In the genomic region with DNA sequence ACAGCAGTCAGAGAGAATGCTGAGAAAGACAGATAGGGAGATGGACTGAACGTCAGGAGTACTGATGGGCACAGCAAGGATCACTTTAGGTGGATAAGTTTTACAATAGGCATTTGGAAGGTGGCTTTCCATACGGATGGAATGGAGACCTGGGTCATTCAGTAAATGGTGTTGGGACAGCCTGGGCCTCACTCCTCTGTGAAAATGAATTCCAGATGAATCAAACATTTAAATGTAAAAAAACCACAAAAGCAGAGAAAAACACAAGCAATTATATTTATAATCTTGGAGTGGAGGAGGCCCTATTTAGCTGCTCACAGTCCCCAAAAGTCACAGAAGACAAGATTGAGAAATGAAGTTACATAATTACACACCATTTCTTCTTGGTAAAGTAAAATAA, we compare ENCODE assay signal across 22 cellular contexts. TPM values are rescaled to one million over a fixed set of nuclear protein-coding genes. Genes with fewer than 3 reads are reported as not detected.
DNase-seq lines count a peak whose midpoint lies in the region; ATAC-seq, FAIRE-seq and TF ChIP-seq lines count a peak whose summit lies in the region.
"Had no signal": no experiment of that assay in that cellular context is flagged by ENCODE, and none has a peak within 500 bp of the region (broad histone marks: within the 10 kb centered on the region; RNA-seq: fewer than 3 reads in every experiment).

No MANE protein-coding gene starts in this region.

- ATAC-seq in gastrocnemius medialis: no peak
- ATAC-seq: GM12878 had no signal

- in situ Hi-C loops in gastrocnemius medialis (cut with MboI; ENCODE audit: low sequenced_read_pairs in 4 of 4): loop anchor here in 3 of 4 donors (5.0 to 25.0 kb wide), 5 partner anchors 119 to 229 kb away; no protein-coding TSS in a partner anchor

- H3K9ac ChIP-seq in adipocyte (ENCODE audit: low read length): no peak overlapping the region
- H3K9ac ChIP-seq: BLaER1 treated with 17β-estradiol and CSF1 and Interleukin-3, amounts not matched to agents 10 nM and 100 nM had no signal

- H3K9me3 ChIP-seq in adipocyte (ENCODE audit: control insufficient read depth, low read length) (no peaks in the 10 kb centered on the region), esophagus muscularis mucosa (no peaks in the 10 kb centered on the region), gastrocnemius medialis (no peaks in the 10 kb centered on the region)
- H3K9me3 ChIP-seq: BLaER1 treated with 17β-estradiol and CSF1 and Interleukin-3, amounts not matched to agents 10 nM and 100 nM had no signal

- H3K4me3 ChIP-seq in ACC112 (ENCODE audit: low read depth, low read length): no peak overlapping the region
- no peak overlapping the region for H3K4me3 ChIP-seq in adipocyte (ENCODE audit: low read length)
- H3K4me3 ChIP-seq in esophagus muscularis mucosa: no peak overlapping the region
- no peak overlapping the region for H3K4me3 ChIP-seq in gastrocnemius medialis
- H3K4me3 ChIP-seq: BLaER1 treated with 17β-estradiol and CSF1 and Interleukin-3, amounts not matched to agents 10 nM and 100 nM; GM12878 had no signal

- DNase-seq in adipocyte (ENCODE audit: low read depth) (peak; percentile 25), esophagus muscularis mucosa (ENCODE audit: extremely low spot score) (no peak), gastrocnemius medialis (no peak), frontal cortex (ENCODE audit: low spot score in 2 of 2) (no peak), GM19239 (ENCODE audit: insufficient read length, low spot score) (no peak), RKO (ENCODE audit: low spot score) (no peak)
- no peak for DNase-seq in stimulated activated CD4-positive, alpha-beta T cell treated with anti-CD3 and anti-CD28 coated beads, Interleukin-4, amount 100 ng/mL, for 1 hour
- DNase-seq: CD8-positive, alpha-beta memory T cell; DMS79 treated with DMSO at 0.1 percent for 48 hours; GDM1; GOT3; KG1; NCI-H1048; NCI-H1436 treated with DMSO at 0.1 percent for 48 hours; NCI-H2029 treated with DMSO at 0.1 percent for 48 hours; NCI-H2171 treated with DMSO at 0.1 percent for 48 hours; NK-92 treated with Interleukin-12 subunit alpha and Interleukin-12 subunit beta, amount 100 ng/mL, for 24 hours had no signal

- H3K4me1 ChIP-seq in ACC112 (ENCODE audit: control insufficient read depth, insufficient read depth, low read length, unreplicated experiment): peaks cover 27% of the 10 kb centered on the region
- H3K4me1 ChIP-seq in adipocyte (ENCODE audit: control insufficient read depth, insufficient read depth, low read length): peaks cover 21% of the 10 kb centered on the region
- H3K4me1 ChIP-seq in esophagus muscularis mucosa: peaks cover 11 to 33% (median 30%) of the 10 kb centered on the region in 4 donors
- H3K4me1 ChIP-seq in gastrocnemius medialis: peaks cover 10 to 23% of the 10 kb centered on the region in 2 donors

- no peak for TF ChIP-seq EP300 in esophagus muscularis mucosa (IDR thresholded peaks at IDR 0.05)

- intact Hi-C loops in esophagus muscularis mucosa (cut with DNase I): no loop called here
- intact Hi-C loops in gastrocnemius medialis (cut with DNase I; ENCODE audit: low total_unique reads): loop anchor here (5.0 to 10.0 kb wide), 5 partner anchors 143 to 747 kb away; a partner anchor contains a TSS

- H2AFZ ChIP-seq in ACC112 (ENCODE audit: low read length, unreplicated experiment): no peak overlapping the region

- no peaks in the 10 kb centered on the region for H3K79me2 ChIP-seq in ACC112 (ENCODE audit: control insufficient read depth, insufficient read depth, low read length, unreplicated experiment)

- H3K27me3 ChIP-seq in ACC112 (ENCODE audit: insufficient read depth, low read length): no peaks in the 10 kb centered on the region
- H3K27me3 ChIP-seq in adipocyte (replicated peaks; ENCODE audit: control insufficient read depth, insufficient read depth, low read length): no peaks in the 10 kb centered on the region
- H3K27me3 ChIP-seq in esophagus muscularis mucosa: no peaks in the 10 kb centered on the region
- no peaks in the 10 kb centered on the region for H3K27me3 ChIP-seq in gastrocnemius medialis
- H3K27me3 ChIP-seq: BLaER1 treated with 17β-estradiol and CSF1 and Interleukin-3, amounts not matched to agents 10 nM and 100 nM had no signal

- 84% methylated on average over 2 of the region's 2 CpGs for WGBS in esophagus muscularis mucosa

- TF ChIP-seq POLR2A in esophagus muscularis mucosa (IDR thresholded peaks at IDR 0.05; ENCODE audit: low read depth) (no peak), gastrocnemius medialis (IDR thresholded peaks at IDR 0.05) (no peak)

- H3K27ac ChIP-seq in ACC112 (ENCODE audit: low read depth, low read length) (peak overlapping the region; percentile 77), esophagus muscularis mucosa (replicated peaks in 1 of 4) (peak overlapping the region; percentile 28 to 62 (median 47)), gastrocnemius medialis (peak overlapping the region; percentile 45 to 73 (median 71))
- H3K27ac ChIP-seq: BLaER1 treated with 17β-estradiol and CSF1 and Interleukin-3, amounts not matched to agents 10 nM and 100 nM; RWPE1 had no signal

- TF ChIP-seq CTCF in esophagus muscularis mucosa (IDR thresholded peaks at IDR 0.05) (no peak), gastrocnemius medialis (IDR thresholded peaks at IDR 0.05 in 4 of 5, conservative IDR thresholded peaks at IDR 0.05 in 1 of 5) (no peak)

- FAIRE-seq in frontal cortex (lab: Jason Lieb, UNC) (no peak), GM19239 (lab: Jason Lieb, UNC) (no peak)
- FAIRE-seq: D721Med, GM12878 had no signal

- H3K36me3 ChIP-seq in ACC112 (ENCODE audit: insufficient read depth, low read length): no peaks in the 10 kb centered on the region
- no peaks in the 10 kb centered on the region for H3K36me3 ChIP-seq in adipocyte (ENCODE audit: control insufficient read depth, insufficient read depth, low read length, severe bottlenecking)
- H3K36me3 ChIP-seq in esophagus muscularis mucosa: no peaks in the 10 kb centered on the region
- H3K36me3 ChIP-seq in gastrocnemius medialis: no peaks in the 10 kb centered on the region
- H3K36me3 ChIP-seq: BLaER1 treated with 17β-estradiol and CSF1 and Interleukin-3, amounts not matched to agents 10 nM and 100 nM had no signal

RNA-seq across cellular contexts. Expression of a gene that starts 4.7 kb away (rescaled TPM):
- total RNA-seq in esophagus muscularis mucosa (1 to 10 TPM; 4.2 to 9.9 (median 6.7) TPM), gastrocnemius medialis (10 to 100 TPM in 1 of 4 donors, 1 to 10 TPM in 3; 2.2 to 14.2 (median 3.0) TPM), frontal cortex (12.6 TPM)
